Comparison of ENCODE assay signal across 17 cellular contexts in the genomic region with DNA sequence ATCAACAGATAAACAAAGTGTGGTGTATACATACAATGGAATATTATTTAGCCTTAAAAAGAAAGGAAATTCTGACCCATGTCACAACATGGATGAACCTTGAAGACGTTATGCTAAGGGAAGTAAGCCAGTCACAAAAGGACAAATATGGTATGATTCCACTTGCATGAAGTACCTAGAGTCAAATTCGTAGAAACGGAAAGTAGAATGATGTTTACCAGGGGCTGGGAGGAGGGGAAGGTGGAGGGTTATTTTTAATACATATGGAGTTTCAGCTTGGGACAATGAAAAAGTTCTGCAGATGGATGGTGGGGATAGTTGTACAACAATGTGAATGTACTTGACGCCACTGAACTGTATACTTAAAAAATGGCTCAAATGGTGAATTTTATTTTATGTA. TPM values are rescaled to one million over a fixed set of nuclear protein-coding genes. Genes with fewer than 3 reads are reported as not detected.
"Had no signal": no experiment of that assay in that cellular context is flagged by ENCODE, and none has a peak within 500 bp of the region (broad histone marks: within the 10 kb centered on the region; RNA-seq: fewer than 3 reads in every experiment).

No MANE protein-coding gene starts in this region.

- H3K36me3 ChIP-seq: suprapubic skin, thyroid gland, upper lobe of left lung, vagina had no signal

- H3K4me3 ChIP-seq: suprapubic skin, thyroid gland, upper lobe of left lung, vagina had no signal

- DNase-seq: cerebellar nuclear complex; dermis blood vessel endothelial cell; foreskin melanocyte; immature natural killer cell; natural killer cell; occipital lobe; right cardiac atrium; stimulated activated CD4-positive, alpha-beta T cell treated with anti-CD3 and anti-CD28 coated beads, Interleukin-2, amount 100 ng/mL, for 24 hours; stimulated activated CD4-positive, alpha-beta T cell treated with anti-CD3 and anti-CD28 coated beads, Interleukin-4, amount 100 ng/mL, for 4 hours; stimulated activated naive CD4-positive, alpha-beta T cell; thyroid gland; upper lobe of left lung had no signal

- H3K27me3 ChIP-seq: vagina had no signal

- ATAC-seq: natural killer cell, right cardiac atrium had no signal

- H3K36me3 Mint-ChIP-seq: immature natural killer cell, natural killer cell had no signal

- H3K9me3 ChIP-seq: suprapubic skin, thyroid gland, vagina had no signal

- H3K27ac ChIP-seq: suprapubic skin, thyroid gland, upper lobe of left lung, vagina had no signal

- H3K4me1 Mint-ChIP-seq: immature natural killer cell had no signal

- H3K4me3 Mint-ChIP-seq: immature natural killer cell, natural killer cell had no signal

- H3K9me3 Mint-ChIP-seq: natural killer cell had no signal

- H3K27ac Mint-ChIP-seq: immature natural killer cell, natural killer cell had no signal

RNA-seq across cellular contexts. Expression of a gene that starts 3.3 kb away (rescaled TPM):
- total RNA-seq: dermis blood vessel endothelial cell, epithelial cell of proximal tubule, natural killer cell, pulmonary artery endothelial cell had no signal
- polyA plus RNA-seq: immature natural killer cell, keratinocyte had no signal

RNA-seq across cellular contexts. Expression of a gene that starts 19.8 kb away (rescaled TPM):
- polyA plus RNA-seq: immature natural killer cell had no signal
